In genomic region chr2:28976584-28976983, GRCh38 we compare ENCODE assay signal across 1 cellular context.
TF ChIP-seq lines count a peak whose summit lies in the region.

No MANE protein-coding gene starts in this region.

TF ChIP-seq in GM23338, 12 proteins besides CTCF, POLR2A, EP300 and RAD21 (continued from another document):
- TF ChIP-seq STAT1 (IDR thresholded peaks at IDR 0.05; ENCODE audit: unreplicated experiment) (no peak), ZNF331 (CRISPR knock-in tag; IDR thresholded peaks at IDR 0.05; ENCODE audit: low read depth) (no peak), CREB1 (CRISPR knock-in tag; IDR thresholded peaks at IDR 0.05; ENCODE audit: low read depth) (no peak), EZH2 (IDR thresholded peaks at IDR 0.05; ENCODE audit: low read depth, unreplicated experiment) (no peak)
TF ChIP-seq in GM23338: peak in this region for 0.
